ENCODE assay signal across 4 cellular contexts in the genomic region with DNA sequence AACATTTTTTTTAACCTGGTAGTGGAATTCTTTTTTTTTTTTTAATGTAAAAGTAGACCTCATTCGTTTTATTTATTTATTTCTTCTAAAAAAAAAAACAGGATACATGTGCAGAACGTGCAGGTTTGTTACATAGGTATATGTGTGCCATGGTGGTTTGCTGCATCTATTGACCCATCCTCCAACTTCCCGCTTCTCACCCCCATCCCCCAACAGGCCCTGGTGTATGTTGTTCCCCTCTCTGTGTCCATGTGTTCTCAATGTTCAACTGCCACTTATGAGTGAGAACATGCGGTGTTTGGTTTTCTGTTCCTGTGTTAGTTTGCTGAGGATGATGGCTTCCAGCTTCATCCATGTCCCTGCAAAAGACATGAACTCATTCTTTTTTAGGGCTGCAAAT. TPM values are rescaled to one million over a fixed set of nuclear protein-coding genes. Genes with fewer than 3 reads are reported as not detected.
"Had no signal": no experiment of that assay in that cellular context is flagged by ENCODE, and none has a peak within 500 bp of the region (broad histone marks: within the 10 kb centered on the region; RNA-seq: fewer than 3 reads in every experiment).

No MANE protein-coding gene starts in this region.

RNA-seq across cellular contexts. Expression of a gene that starts 29.0 kb away (rescaled TPM):
- total RNA-seq: activated B cell treated with CpG ODN at 0.5 μM for 24 hours; activated CD8-positive, alpha-beta T cell treated with anti-CD3 and anti-CD28 coated beads for 36 hours; activated T-helper 17 cell treated with anti-CD3 and anti-CD28 coated beads, Interleukin-2, amount 50 U/mL, for 72 hours had no signal
- polyA plus RNA-seq: naive thymus-derived CD4-positive, alpha-beta T cell had no signal
